In the genomic region with DNA sequence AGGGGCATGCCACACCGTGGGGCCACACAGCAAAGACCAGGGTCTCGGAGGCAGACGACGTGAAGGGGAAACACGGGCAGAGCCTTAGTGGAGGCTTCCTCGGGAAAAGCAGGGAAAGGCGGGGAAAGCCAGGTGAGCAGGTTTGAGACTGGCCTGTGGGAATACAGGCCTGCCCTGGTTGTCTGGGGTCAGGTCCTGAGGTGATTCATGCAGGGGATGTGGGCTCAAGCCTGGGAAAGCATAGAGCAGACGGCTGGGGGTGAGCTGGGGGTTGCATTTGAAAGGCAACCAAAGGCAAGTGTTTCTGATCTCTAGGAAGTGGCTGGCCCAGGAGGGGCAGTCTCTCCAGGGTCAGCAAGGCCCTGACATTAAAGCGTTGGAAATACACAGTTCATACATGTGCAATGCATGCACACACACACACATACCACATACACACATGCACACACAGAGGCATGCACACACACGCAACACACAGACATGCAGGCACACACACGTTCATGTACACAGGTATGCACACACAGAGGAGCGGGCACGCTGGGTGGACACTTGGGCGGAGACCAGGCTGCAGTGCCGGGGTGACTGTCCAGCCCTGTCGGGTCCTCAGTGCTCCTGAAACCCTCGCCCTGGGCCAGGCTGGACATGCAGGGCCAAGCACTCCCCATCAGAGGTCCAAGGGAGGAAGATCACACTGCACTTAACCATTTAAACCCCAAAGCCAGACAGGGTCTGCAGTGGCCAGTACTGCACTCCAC, we compare ENCODE assay signal across 21 cellular contexts. TPM values are rescaled to one million over a fixed set of nuclear protein-coding genes. Genes with fewer than 3 reads are reported as not detected.
DNase-seq lines count a peak whose midpoint lies in the region; ATAC-seq and TF ChIP-seq lines count a peak whose summit lies in the region.
"Had no signal": no experiment of that assay in that cellular context is flagged by ENCODE, and none has a peak within 500 bp of the region (broad histone marks: within the 10 kb centered on the region; RNA-seq: fewer than 3 reads in every experiment).

No MANE protein-coding gene starts in this region.

- TF ChIP-seq CTCF in IMR-90 (conservative IDR thresholded peaks at IDR 0.05; ENCODE audit: low read depth, low read length) (no peak), glutamatergic neuron (IDR thresholded peaks at IDR 0.05; ENCODE audit: partially characterized antibody, unreplicated experiment) (no peak)

- CTCF ChIA-PET in IMR-90 (lab: Yijun Ruan, JAX): no interaction called here

- no peak overlapping the region for H2BK20ac ChIP-seq in IMR-90 (ENCODE audit: low read depth, low read length)

- no peak for TF ChIP-seq RAD21 in IMR-90 (IDR thresholded peaks at IDR 0.05; ENCODE audit: low read length)

- H2AFZ ChIP-seq in IMR-90 (replicated peaks; ENCODE audit: low read length, poor library complexity) (peak overlapping the region; percentile 18), neuronal stem cell (ENCODE audit: low read length) (no peak overlapping the region)

- H4K5ac ChIP-seq in IMR-90 (ENCODE audit: low read depth, low read length): no peak overlapping the region

- H3K4me2 ChIP-seq in BLaER1: peak overlapping the region; percentile 91
- no peak overlapping the region for H3K4me2 ChIP-seq in IMR-90 (ENCODE audit: low read depth, low read length)
- no peak overlapping the region for H3K4me2 ChIP-seq in neuronal stem cell (ENCODE audit: insufficient read depth, low read length, poor library complexity, severe bottlenecking)
- H3K4me2 ChIP-seq: A549 had no signal

- BruUV-seq in IMR-90 (replicated peaks; lab: Mats Ljungman, UMichigan): no TSS peak

- dilution Hi-C loops in IMR-90 (cut with HindIII; ENCODE audit: low sequenced_read_pairs, unreplicated experiment): loop anchor here (25.0 kb wide), 1 partner anchor 99 kb away; the partner anchor contains the start of gene LRRC27

- H3K9me3 Mint-ChIP-seq in glutamatergic neuron (ENCODE audit: unreplicated experiment): peaks cover 13% of the 10 kb centered on the region
- no peaks in the 10 kb centered on the region for H3K9me3 Mint-ChIP-seq in activated naive CD8-positive, alpha-beta T cell treated with anti-CD3 and anti-CD28 coated beads for 36 hours
- H3K9me3 Mint-ChIP-seq: CD4-positive, alpha-beta T cell had no signal

- no peak overlapping the region for H3K56ac ChIP-seq in IMR-90 (ENCODE audit: extremely low read depth, insufficient read depth, low read length)

- H2BK120ac ChIP-seq in IMR-90 (ENCODE audit: low read depth, low read length) (no peak overlapping the region), neuronal stem cell (ENCODE audit: low read depth, low read length) (no peak overlapping the region)

- H3K4ac ChIP-seq in IMR-90 (ENCODE audit: low read depth, low read length) (no peak overlapping the region), neuronal stem cell (ENCODE audit: low read length) (no peak overlapping the region)

- H3K9me3 ChIP-seq in BLaER1 (no peaks in the 10 kb centered on the region), IMR-90 (ENCODE audit: control insufficient read depth, insufficient read depth, low read length) (no peaks in the 10 kb centered on the region), neuronal stem cell (replicated peaks in 1 of 2; ENCODE audit: control insufficient read depth in 2 of 2, insufficient read depth in 1 of 2, low read depth in 1 of 2, low read length in 2 of 2) (no peaks in the 10 kb centered on the region)
- H3K9me3 ChIP-seq: A549, BE2C, HAP-1 had no signal

- H3K23ac ChIP-seq in IMR-90 (ENCODE audit: low read depth, low read length) (no peak overlapping the region), neuronal stem cell (ENCODE audit: low read depth, low read length, poor library complexity) (peak overlapping the region; percentile 65)

- ATAC-seq in IMR-90 (ENCODE audit: low read depth): no peak
- no peak for ATAC-seq in HG02970 (IDR thresholded peaks at IDR 0.05; ENCODE audit: low FRiP score, unreplicated experiment)
- no peak for ATAC-seq in GM21576 (IDR thresholded peaks at IDR 0.05; ENCODE audit: unreplicated experiment)

- peak overlapping the region; percentile 74 for H3K4me3 Mint-ChIP-seq in glutamatergic neuron (ENCODE audit: unreplicated experiment)
- H3K4me3 Mint-ChIP-seq in activated naive CD8-positive, alpha-beta T cell treated with anti-CD3 and anti-CD28 coated beads for 36 hours: no peak overlapping the region
- H3K4me3 Mint-ChIP-seq: CD4-positive, alpha-beta T cell had no signal

- WGBS in IMR-90 (ENCODE audit: extremely low coverage in 2 of 2, insufficient read length in 1 of 2), 2 experiments: 70% methylated on average over 10 of the region's 17 CpGs; no CpG with 5 or more reads in 1 of the 2 experiments
- no CpG with 5 or more reads among the region's 17 CpGs for WGBS in neuronal stem cell (ENCODE audit: extremely low coverage in 2 of 2, insufficient read length in 2 of 2, insufficient replicate concordance in 1 of 2), 2 donors

- H4K91ac ChIP-seq in IMR-90 (ENCODE audit: insufficient read depth, low read depth, low read length) (no peak overlapping the region), neuronal stem cell (ENCODE audit: low read depth, low read length, poor library complexity) (no peak overlapping the region)

- H3K4me1 Mint-ChIP-seq in glutamatergic neuron (ENCODE audit: low read depth, unreplicated experiment): peaks cover 29% of the 10 kb centered on the region
- H3K4me1 Mint-ChIP-seq in activated naive CD8-positive, alpha-beta T cell treated with anti-CD3 and anti-CD28 coated beads for 36 hours: no peaks in the 10 kb centered on the region

- H3K14ac ChIP-seq in IMR-90 (replicated peaks; ENCODE audit: low read depth, low read length) (no peak overlapping the region), neuronal stem cell (ENCODE audit: low read length) (peak overlapping the region; percentile 90)

- peak overlapping the region; percentile 95 for H3K27ac Mint-ChIP-seq in glutamatergic neuron (ENCODE audit: unreplicated experiment)
- H3K27ac Mint-ChIP-seq in activated naive CD8-positive, alpha-beta T cell treated with anti-CD3 and anti-CD28 coated beads for 36 hours: no peak overlapping the region
- H3K27ac Mint-ChIP-seq: CD4-positive, alpha-beta T cell had no signal

- H3K18ac ChIP-seq in IMR-90 (ENCODE audit: low read depth, low read length) (no peak overlapping the region), neuronal stem cell (ENCODE audit: low read length) (peak overlapping the region; percentile 49)

- no peaks in the 10 kb centered on the region; the same call in 1 of the 2 replicates for H3K9me1 ChIP-seq in IMR-90 (ENCODE audit: insufficient read depth, low read length)

- in situ Hi-C loops in IMR-90 (cut with MboI; ENCODE audit: low sequenced_read_pairs): no loop called here

- TF ChIP-seq POLR2A in IMR-90 (IDR thresholded peaks at IDR 0.05; ENCODE audit: low read depth, low read length): no peak

- H2AK5ac ChIP-seq in IMR-90 (ENCODE audit: low read depth, low read length): no peak overlapping the region
- peak overlapping the region; percentile 91 for H2AK5ac ChIP-seq in neuronal stem cell (ENCODE audit: low read depth, low read length)

- no peaks in the 10 kb centered on the region for H3K36me3 Mint-ChIP-seq in glutamatergic neuron (ENCODE audit: unreplicated experiment)
- H3K36me3 Mint-ChIP-seq in activated naive CD8-positive, alpha-beta T cell treated with anti-CD3 and anti-CD28 coated beads for 36 hours: no peaks in the 10 kb centered on the region

- H3K27me3 ChIP-seq in BLaER1 (no peaks in the 10 kb centered on the region), IMR-90 (ENCODE audit: control insufficient read depth, insufficient read depth, low read length) (peaks cover 9% of the 10 kb centered on the region; the same call in 1 of the 2 replicates), neuronal stem cell (ENCODE audit: control insufficient read depth in 3 of 3, insufficient read depth in 3 of 3, low read depth in 1 of 3, low read length in 3 of 3) (no peaks in the 10 kb centered on the region)
- H3K27me3 ChIP-seq: BE2C had no signal

- H2AK9ac ChIP-seq in IMR-90 (replicated peaks; ENCODE audit: low read depth, low read length, poor library complexity): peak overlapping the region; percentile 28

- H3K36me3 ChIP-seq in BLaER1 (no peaks in the 10 kb centered on the region), IMR-90 (ENCODE audit: control insufficient read depth, insufficient read depth, low read length) (no peaks in the 10 kb centered on the region), neuronal stem cell (replicated peaks in 1 of 2; ENCODE audit: control insufficient read depth in 2 of 2, insufficient read depth in 2 of 2, low read length in 2 of 2) (peaks cover 0 to 3% of the 10 kb centered on the region in 2 donors)
- H3K36me3 ChIP-seq: BE2C, HAP-1 had no signal

- intact Hi-C loops in IMR-90 (cut with micrococcal nuclease): no loop called here

- peak overlapping the region; percentile 64; the same call in 1 of the 2 replicates for H3K9ac ChIP-seq in BLaER1
- no peak overlapping the region for H3K9ac ChIP-seq in IMR-90 (ENCODE audit: low read depth, low read length)
- no peak overlapping the region for H3K9ac ChIP-seq in neuronal stem cell (ENCODE audit: low read depth, low read length, poor library complexity)

- no peak overlapping the region for H3K4me3 ChIP-seq in BLaER1
- no peak overlapping the region for H3K4me3 ChIP-seq in IMR-90 (ENCODE audit: insufficient read depth, low read depth, low read length)
- no peak overlapping the region for H3K4me3 ChIP-seq in neuronal stem cell (ENCODE audit: low read length in 2 of 2)
- H3K4me3 ChIP-seq: A549, HAP-1 had no signal

- peaks cover 16% of the 10 kb centered on the region for H3K27me3 Mint-ChIP-seq in glutamatergic neuron (ENCODE audit: unreplicated experiment)
- no peaks in the 10 kb centered on the region for H3K27me3 Mint-ChIP-seq in activated naive CD8-positive, alpha-beta T cell treated with anti-CD3 and anti-CD28 coated beads for 36 hours
- H3K27me3 Mint-ChIP-seq: CD4-positive, alpha-beta T cell had no signal

- POLR2A ChIA-PET in IMR-90 (lab: Charles Lee; ENCODE audit: unreplicated experiment): no interaction called here

- H4K20me1 ChIP-seq in BLaER1: no peaks in the 10 kb centered on the region
- H4K20me1 ChIP-seq in IMR-90 (ENCODE audit: insufficient read depth, low read length): no peaks in the 10 kb centered on the region

- H4K8ac ChIP-seq in IMR-90 (ENCODE audit: low read depth in 2 of 2, low read length in 2 of 2): no peak overlapping the region
- peak overlapping the region; percentile 33 for H4K8ac ChIP-seq in neuronal stem cell (ENCODE audit: low read depth, low read length)

- H2BK12ac ChIP-seq in neuronal stem cell (ENCODE audit: low read length): no peak overlapping the region

- H3K79me1 ChIP-seq in IMR-90 (ENCODE audit: low read depth in 1 of 2, low read length in 2 of 2) (no peaks in the 10 kb centered on the region), neuronal stem cell (ENCODE audit: low read depth, low read length) (peaks cover 6% of the 10 kb centered on the region)

- peak overlapping the region; percentile 81 for H3K27ac ChIP-seq in BLaER1
- H3K27ac ChIP-seq in IMR-90 (ENCODE audit: insufficient read depth, low read length): no peak overlapping the region
- H3K27ac ChIP-seq in neuronal stem cell (replicated peaks; ENCODE audit: low read length): no peak overlapping the region
- H3K27ac ChIP-seq: A549 had no signal

- no peak overlapping the region for H2BK15ac ChIP-seq in IMR-90 (ENCODE audit: low read depth, low read length)
- peak overlapping the region; percentile 69 for H2BK15ac ChIP-seq in neuronal stem cell (ENCODE audit: low read length)

- H3K4me1 ChIP-seq in BLaER1 (peaks cover 84% of the 10 kb centered on the region), IMR-90 (ENCODE audit: control insufficient read depth, insufficient read depth, low read length) (no peaks in the 10 kb centered on the region), neuronal stem cell (ENCODE audit: control insufficient read depth in 2 of 2, insufficient read depth in 1 of 2, low read depth in 1 of 2, low read length in 2 of 2) (peaks cover 12 to 28% of the 10 kb centered on the region in 2 donors)
- H3K4me1 ChIP-seq: A549, BE2C, HAP-1 had no signal

- no peak overlapping the region for H2BK5ac ChIP-seq in IMR-90 (ENCODE audit: low read depth, low read length, poor library complexity, severe bottlenecking)
- no peak overlapping the region for H2BK5ac ChIP-seq in neuronal stem cell (ENCODE audit: low read length)

- no peak for DNase-seq in IMR-90
- peak; percentile 18 for DNase-seq in glutamatergic neuron
- DNase-seq in neuronal stem cell (ENCODE audit: low spot score): no peak
- no peak for DNase-seq in NK-92 treated with Interleukin-12 subunit alpha and Interleukin-12 subunit beta, amount 100 ng/mL, for 24 hours (lab: John Stamatoyannopoulos, UW)
- DNase-seq in activated naive CD8-positive, alpha-beta T cell treated with anti-CD3 and anti-CD28 coated beads for 36 hours: no peak
- DNase-seq: CD4-positive, alpha-beta T cell; COR-L47; DMS79; NCI-H1105; NCI-H146; NCI-H2029; NCI-H2227 treated with DMSO at 0.1 percent for 48 hours; NCI-H510A; NCI-H774; Right ventricle myocardium superior had no signal

RNA-seq across cellular contexts. Expression of gene DPYSL4, which starts 51.8 kb away (rescaled TPM):
- total RNA-seq in IMR-90 (2012; rRNA removed) (7.2 and 8.1 TPM in 2 replicates), glutamatergic neuron (ENCODE audit: unreplicated experiment) (402 TPM)
- 30.5 and 33.7 TPM in 2 replicates for polyA plus RNA-seq in IMR-90 (2012; rRNA removed)
- 21.2 and 32.9 TPM in 2 replicates for polyA plus RNA-seq in IMR-90 (2012; cell fraction: cytosol; rRNA removed)
- 68.7 and 195 TPM in 2 replicates for polyA plus RNA-seq in IMR-90 (2012; cell fraction: nucleus; rRNA removed; ENCODE audit: low replicate concordance)
- polyA plus RNA-seq in neuronal stem cell (2013, experiment 1 of 2): 27.1 TPM
- 25.4 TPM for polyA plus RNA-seq in neuronal stem cell (2013, experiment 2 of 2)
- total RNA-seq in activated naive CD8-positive, alpha-beta T cell treated with anti-CD3 and anti-CD28 coated beads for 36 hours: 10 to 100 TPM; 19.9 to 22.2 TPM

Comparison
In these comparisons a context has a peak if more than half of its experiments do, and no peak if none do; other contexts are left out.
1. RNA of gene DPYSL4, which starts 51.8 kb away (total RNA-seq): 402 TPM in glutamatergic neuron (single experiment); 19.9 to 22.2 TPM in activated naive CD8-positive, alpha-beta T cell treated with anti-CD3 and anti-CD28 coated beads for 36 hours and 7.2 to 8.1 TPM in IMR-90; every median in the first group is over 10 times any median in the second.